8 cellular contexts compared by ENCODE assay signal in the genomic region with DNA sequence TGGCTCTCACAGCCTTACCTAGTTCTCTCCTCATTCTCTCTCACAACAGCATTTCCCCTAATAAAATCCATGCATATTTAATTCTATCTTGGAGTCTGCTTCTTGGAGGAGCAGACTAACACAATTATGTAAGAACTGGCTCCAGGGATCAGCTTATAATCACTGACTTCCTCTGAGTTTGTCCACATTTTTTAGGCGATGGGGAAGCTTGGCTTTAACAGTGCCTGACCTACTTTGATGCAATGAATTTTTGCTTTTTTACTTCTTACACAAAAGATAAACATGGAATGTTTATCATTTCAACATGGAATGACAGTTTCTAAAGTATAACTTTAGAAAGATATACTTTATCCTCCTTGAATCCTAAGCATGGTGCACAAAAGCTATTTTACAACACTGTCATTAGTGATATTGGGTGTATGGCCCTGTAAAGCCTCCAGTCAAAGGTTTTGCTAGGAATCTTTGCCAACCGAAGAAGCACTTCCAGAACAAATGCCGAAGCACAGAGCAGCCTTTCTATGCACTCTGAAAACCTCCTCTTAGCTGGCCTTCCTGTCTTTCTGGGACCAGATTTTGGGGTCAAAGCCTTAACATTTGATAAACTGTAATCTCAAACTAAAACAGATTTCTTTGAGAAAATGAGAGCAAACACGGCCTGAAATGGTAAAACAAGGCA. TPM values are rescaled to one million over a fixed set of nuclear protein-coding genes. Genes with fewer than 3 reads are reported as not detected.
A peak's percentile ranks its signal among the peaks of the same experiment; 100 is the strongest.
DNase-seq lines count a peak whose midpoint lies in the region; ATAC-seq and TF ChIP-seq lines count a peak whose summit lies in the region.

No MANE protein-coding gene starts in this region.

- TF ChIP-seq CTCF in colonic mucosa (IDR thresholded peaks at IDR 0.05), result no peak
- no peak for TF ChIP-seq CTCF in type B pancreatic cell (conservative IDR thresholded peaks at IDR 0.05)
- TF ChIP-seq CTCF in omental fat pad (IDR thresholded peaks at IDR 0.05), result no peak

- H3K27ac Mint-ChIP-seq in activated CD4-positive, alpha-beta T cell treated with anti-CD3 and anti-CD28 coated beads, Interleukin-2, amount 10 ng/mL, durations not matched to agents 7 days and 5 days, result peak overlapping the region; percentile 89
- peak overlapping the region; percentile 77 for H3K27ac Mint-ChIP-seq in memory B cell
- peak overlapping the region; percentile 82 for H3K27ac Mint-ChIP-seq in type B pancreatic cell

- POLR2A ChIA-PET in activated CD4-positive, alpha-beta T cell treated with anti-CD3 and anti-CD28 coated beads, Interleukin-2, amount 10 ng/mL, durations not matched to agents 7 days and 5 days (lab: Charles Lee), result no interaction called here

- H3K9me3 Mint-ChIP-seq in activated CD4-positive, alpha-beta T cell treated with anti-CD3 and anti-CD28 coated beads, Interleukin-2, amount 10 ng/mL, durations not matched to agents 7 days and 5 days, result no peaks in the 10 kb centered on the region
- no peaks in the 10 kb centered on the region for H3K9me3 Mint-ChIP-seq in memory B cell
- no peaks in the 10 kb centered on the region for H3K9me3 Mint-ChIP-seq in type B pancreatic cell

- no peaks in the 10 kb centered on the region for H3K4me1 ChIP-seq in colonic mucosa

- no peaks in the 10 kb centered on the region for H3K27me3 Mint-ChIP-seq in activated CD4-positive, alpha-beta T cell treated with anti-CD3 and anti-CD28 coated beads, Interleukin-2, amount 10 ng/mL, durations not matched to agents 7 days and 5 days
- H3K27me3 Mint-ChIP-seq in memory B cell (no peaks in the 10 kb centered on the region), type B pancreatic cell (no peaks in the 10 kb centered on the region)

- H3K36me3 ChIP-seq in colonic mucosa, result no peaks in the 10 kb centered on the region

- no peak for ATAC-seq in memory B cell (ENCODE audit: low read depth)
- ATAC-seq in omental fat pad (ENCODE audit: low FRiP score), result no peak
- ATAC-seq in GM21515 (IDR thresholded peaks at IDR 0.05; ENCODE audit: unreplicated experiment), result no peak
- ATAC-seq in GM19452 (IDR thresholded peaks at IDR 0.05; ENCODE audit: unreplicated experiment), result no peak

- intact Hi-C loops in colonic mucosa (cut with DNase I), result loop anchor here (10.0 kb wide), 1 partner anchor 654 kb away; no protein-coding TSS in a partner anchor

- DNase-seq in activated CD4-positive, alpha-beta T cell treated with anti-CD3 and anti-CD28 coated beads, Interleukin-2, amount 10 ng/mL, durations not matched to agents 7 days and 5 days, result no peak
- no peak for DNase-seq in activated CD4-positive, alpha-beta T cell treated with anti-CD3 and anti-CD28 coated beads for 1 hour
- no peak for DNase-seq in colonic mucosa
- DNase-seq in memory B cell (ENCODE audit: low spot score in 2 of 2), result no peak
- no peak for DNase-seq in type B pancreatic cell (ENCODE audit: extremely low spot score, unreplicated experiment)
- DNase-seq in omental fat pad (ENCODE audit: low spot score), result no peak

- H3K4me3 Mint-ChIP-seq in activated CD4-positive, alpha-beta T cell treated with anti-CD3 and anti-CD28 coated beads, Interleukin-2, amount 10 ng/mL, durations not matched to agents 7 days and 5 days, result peak overlapping the region; percentile 85
- H3K4me3 Mint-ChIP-seq in memory B cell (peak overlapping the region; percentile 91), type B pancreatic cell (peak overlapping the region; percentile 92)

- peaks cover 18% of the 10 kb centered on the region for H3K4me1 Mint-ChIP-seq in activated CD4-positive, alpha-beta T cell treated with anti-CD3 and anti-CD28 coated beads, Interleukin-2, amount 10 ng/mL, durations not matched to agents 7 days and 5 days
- H3K4me1 Mint-ChIP-seq in memory B cell (peaks cover 6% of the 10 kb centered on the region), type B pancreatic cell (ENCODE audit: unreplicated experiment) (peaks cover 23% of the 10 kb centered on the region)

- H3K9me3 ChIP-seq in colonic mucosa, result no peaks in the 10 kb centered on the region

- H3K4me3 ChIP-seq in colonic mucosa, result peak overlapping the region; percentile 35

- peak overlapping the region; percentile 41 for H3K27ac ChIP-seq in colonic mucosa

- no peaks in the 10 kb centered on the region for H3K27me3 ChIP-seq in colonic mucosa

- peaks cover 4% of the 10 kb centered on the region for H3K36me3 Mint-ChIP-seq in activated CD4-positive, alpha-beta T cell treated with anti-CD3 and anti-CD28 coated beads, Interleukin-2, amount 10 ng/mL, durations not matched to agents 7 days and 5 days (ENCODE audit: low read depth)
- H3K36me3 Mint-ChIP-seq in memory B cell (peaks cover 1% of the 10 kb centered on the region), type B pancreatic cell (peaks cover 11% of the 10 kb centered on the region)

- H3K9ac ChIP-seq in colonic mucosa (ENCODE audit: low read depth in 2 of 2, low read length in 2 of 2), result peak overlapping the region; percentile 26 to 55

- CTCF ChIA-PET in activated CD4-positive, alpha-beta T cell treated with anti-CD3 and anti-CD28 coated beads, Interleukin-2, amount 10 ng/mL, durations not matched to agents 7 days and 5 days (lab: Charles Lee), result interaction anchor here (0.6 to 3.8 kb wide), 10 partner anchors 8 to 98 kb away, joined by 3 to 24 read pairs (median 4); no protein-coding TSS in a partner anchor

RNA-seq across cellular contexts. Expression of a gene that starts 0.8 kb away (rescaled TPM):
- total RNA-seq in activated CD4-positive, alpha-beta T cell treated with anti-CD3 and anti-CD28 coated beads, Interleukin-2, amount 10 ng/mL, durations not matched to agents 7 days and 5 days, result 10 to 100 TPM; 15.5 to 17.2 TPM
- total RNA-seq in colonic mucosa (10 to 100 TPM; 14.0 to 35.3 TPM), type B pancreatic cell (ENCODE audit: low replicate concordance) (52.1 and 72.7 TPM in 2 replicates), omental fat pad (10 to 100 TPM; 32.9 to 79.9 (median 49.3) TPM)

RNA-seq across cellular contexts. Expression of a gene that starts 22.3 kb away (rescaled TPM):
- total RNA-seq in activated CD4-positive, alpha-beta T cell treated with anti-CD3 and anti-CD28 coated beads, Interleukin-2, amount 10 ng/mL, durations not matched to agents 7 days and 5 days, result 10 to 100 TPM; 17.9 to 19.9 TPM
- total RNA-seq in colonic mucosa (1 to 10 TPM; 1.3 to 2.9 TPM), type B pancreatic cell (ENCODE audit: low replicate concordance) (4.0 and 12.9 TPM in 2 replicates), omental fat pad (10 to 100 TPM; 16.9 to 56.1 (median 24.7) TPM)
